Comparison of ENCODE assay signal across 3 cellular contexts in the genomic region with DNA sequence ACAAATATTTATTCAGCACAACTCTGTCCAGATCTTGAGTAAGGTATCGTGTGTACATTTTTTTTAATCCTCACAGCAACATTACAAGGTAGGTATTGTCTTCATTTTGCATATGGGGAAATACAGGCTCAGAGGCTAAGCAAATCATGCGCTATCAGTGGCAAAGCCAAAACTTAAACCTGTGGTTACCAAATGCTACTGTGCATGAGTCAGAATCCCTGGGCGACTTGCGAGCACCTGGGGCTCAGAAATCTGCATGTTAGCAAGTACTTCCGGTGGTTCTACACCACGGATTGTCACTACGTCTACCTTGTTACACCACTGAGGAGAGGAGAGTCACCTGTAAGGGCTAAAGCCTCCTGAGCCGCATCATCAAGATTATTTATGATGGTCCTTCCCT.
TF ChIP-seq lines count a peak whose summit lies in the region.

No MANE protein-coding gene starts in this region.

TF ChIP-seq in GM23338, 12 proteins besides CTCF, POLR2A, EP300 and RAD21 (continues in another document):
- TF ChIP-seq NANOG (IDR thresholded peaks at IDR 0.05; ENCODE audit: borderline replicate concordance), result no peak
- no peak for TF ChIP-seq JUNB (IDR thresholded peaks at IDR 0.05; ENCODE audit: unreplicated experiment)
- no peak for TF ChIP-seq ZNF331 (CRISPR knock-in tag; IDR thresholded peaks at IDR 0.05; ENCODE audit: low read depth)
- no peak for TF ChIP-seq CREB1 (CRISPR knock-in tag; IDR thresholded peaks at IDR 0.05; ENCODE audit: low read depth)
- TF ChIP-seq, protein P1, sequence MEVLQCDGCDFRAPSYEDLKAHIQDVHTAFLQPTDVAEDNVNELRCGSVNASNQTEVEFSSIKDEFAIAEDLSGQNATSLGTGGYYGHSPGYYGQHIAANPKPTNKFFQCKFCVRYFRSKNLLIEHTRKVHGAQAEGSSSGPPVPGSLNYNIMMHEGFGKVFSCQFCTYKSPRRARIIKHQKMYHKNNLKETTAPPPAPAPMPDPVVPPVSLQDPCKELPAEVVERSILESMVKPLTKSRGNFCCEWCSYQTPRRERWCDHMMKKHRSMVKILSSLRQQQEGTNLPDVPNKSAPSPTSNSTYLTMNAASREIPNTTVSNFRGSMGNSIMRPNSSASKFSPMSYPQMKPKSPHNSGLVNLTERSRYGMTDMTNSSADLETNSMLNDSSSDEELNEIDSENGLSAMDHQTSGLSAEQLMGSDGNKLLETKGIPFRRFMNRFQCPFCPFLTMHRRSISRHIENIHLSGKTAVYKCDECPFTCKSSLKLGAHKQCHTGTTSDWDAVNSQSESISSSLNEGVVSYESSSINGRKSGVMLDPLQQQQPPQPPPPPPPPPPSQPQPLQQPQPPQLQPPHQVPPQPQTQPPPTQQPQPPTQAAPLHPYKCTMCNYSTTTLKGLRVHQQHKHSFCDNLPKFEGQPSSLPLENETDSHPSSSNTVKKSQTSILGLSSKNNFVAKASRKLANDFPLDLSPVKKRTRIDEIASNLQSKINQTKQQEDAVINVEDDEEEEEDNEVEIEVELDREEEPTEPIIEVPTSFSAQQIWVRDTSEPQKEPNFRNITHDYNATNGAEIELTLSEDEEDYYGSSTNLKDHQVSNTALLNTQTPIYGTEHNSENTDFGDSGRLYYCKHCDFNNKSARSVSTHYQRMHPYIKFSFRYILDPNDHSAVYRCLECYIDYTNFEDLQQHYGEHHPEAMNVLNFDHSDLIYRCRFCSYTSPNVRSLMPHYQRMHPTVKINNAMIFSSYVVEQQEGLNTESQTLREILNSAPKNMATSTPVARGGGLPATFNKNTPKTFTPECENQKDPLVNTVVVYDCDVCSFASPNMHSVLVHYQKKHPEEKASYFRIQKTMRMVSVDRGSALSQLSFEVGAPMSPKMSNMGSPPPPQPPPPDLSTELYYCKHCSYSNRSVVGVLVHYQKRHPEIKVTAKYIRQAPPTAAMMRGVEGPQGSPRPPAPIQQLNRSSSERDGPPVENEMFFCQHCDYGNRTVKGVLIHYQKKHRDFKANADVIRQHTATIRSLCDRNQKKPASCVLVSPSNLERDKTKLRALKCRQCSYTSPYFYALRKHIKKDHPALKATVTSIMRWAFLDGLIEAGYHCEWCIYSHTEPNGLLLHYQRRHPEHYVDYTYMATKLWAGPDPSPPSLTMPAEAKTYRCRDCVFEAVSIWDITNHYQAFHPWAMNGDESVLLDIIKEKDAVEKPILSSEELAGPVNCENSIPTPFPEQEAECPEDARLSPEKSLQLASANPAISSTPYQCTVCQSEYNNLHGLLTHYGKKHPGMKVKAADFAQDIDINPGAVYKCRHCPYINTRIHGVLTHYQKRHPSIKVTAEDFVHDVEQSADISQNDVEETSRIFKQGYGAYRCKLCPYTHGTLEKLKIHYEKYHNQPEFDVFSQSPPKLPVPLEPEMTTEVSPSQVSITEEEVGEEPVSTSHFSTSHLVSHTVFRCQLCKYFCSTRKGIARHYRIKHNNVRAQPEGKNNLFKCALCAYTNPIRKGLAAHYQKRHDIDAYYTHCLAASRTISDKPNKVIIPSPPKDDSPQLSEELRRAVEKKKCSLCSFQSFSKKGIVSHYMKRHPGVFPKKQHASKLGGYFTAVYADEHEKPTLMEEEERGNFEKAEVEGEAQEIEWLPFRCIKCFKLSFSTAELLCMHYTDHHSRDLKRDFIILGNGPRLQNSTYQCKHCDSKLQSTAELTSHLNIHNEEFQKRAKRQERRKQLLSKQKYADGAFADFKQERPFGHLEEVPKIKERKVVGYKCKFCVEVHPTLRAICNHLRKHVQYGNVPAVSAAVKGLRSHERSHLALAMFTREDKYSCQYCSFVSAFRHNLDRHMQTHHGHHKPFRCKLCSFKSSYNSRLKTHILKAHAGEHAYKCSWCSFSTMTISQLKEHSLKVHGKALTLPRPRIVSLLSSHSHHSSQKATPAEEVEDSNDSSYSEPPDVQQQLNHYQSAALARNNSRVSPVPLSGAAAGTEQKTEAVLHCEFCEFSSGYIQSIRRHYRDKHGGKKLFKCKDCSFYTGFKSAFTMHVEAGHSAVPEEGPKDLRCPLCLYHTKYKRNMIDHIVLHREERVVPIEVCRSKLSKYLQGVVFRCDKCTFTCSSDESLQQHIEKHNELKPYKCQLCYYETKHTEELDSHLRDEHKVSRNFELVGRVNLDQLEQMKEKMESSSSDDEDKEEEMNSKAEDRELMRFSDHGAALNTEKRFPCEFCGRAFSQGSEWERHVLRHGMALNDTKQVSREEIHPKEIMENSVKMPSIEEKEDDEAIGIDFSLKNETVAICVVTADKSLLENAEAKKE (CRISPR knock-in tag; IDR thresholded peaks at IDR 0.05), result no peak

TF ChIP-seq in K562, 482 proteins besides CTCF, POLR2A, EP300 and RAD21:
- TF ChIP-seq PTTG1 (tag; IDR thresholded peaks at IDR 0.05; ENCODE audit: low read depth) (no peak), ZBTB8A (IDR thresholded peaks at IDR 0.05; ENCODE audit: partially characterized antibody) (no peak), FOXA3 (CRISPR knock-in tag; conservative IDR thresholded peaks at IDR 0.05 in 1 of 2, IDR thresholded peaks at IDR 0.05 in 1 of 2) (no peak), TCF7L2 (IDR thresholded peaks at IDR 0.05; ENCODE audit: low read depth, low read length) (no peak), SRSF1 (IDR thresholded peaks at IDR 0.05; ENCODE audit: low read depth, low read length) (no peak), CAMTA2 (CRISPR knock-in tag; conservative IDR thresholded peaks at IDR 0.05) (no peak)
- TF ChIP-seq, protein P2, sequence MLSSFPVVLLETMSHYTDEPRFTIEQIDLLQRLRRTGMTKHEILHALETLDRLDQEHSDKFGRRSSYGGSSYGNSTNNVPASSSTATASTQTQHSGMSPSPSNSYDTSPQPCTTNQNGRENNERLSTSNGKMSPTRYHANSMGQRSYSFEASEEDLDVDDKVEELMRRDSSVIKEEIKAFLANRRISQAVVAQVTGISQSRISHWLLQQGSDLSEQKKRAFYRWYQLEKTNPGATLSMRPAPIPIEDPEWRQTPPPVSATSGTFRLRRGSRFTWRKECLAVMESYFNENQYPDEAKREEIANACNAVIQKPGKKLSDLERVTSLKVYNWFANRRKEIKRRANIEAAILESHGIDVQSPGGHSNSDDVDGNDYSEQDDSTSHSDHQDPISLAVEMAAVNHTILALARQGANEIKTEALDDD (IDR thresholded peaks at IDR 0.05), result peak; percentile 32; the same call in 1 of the 2 replicates
- TF ChIP-seq, protein P3, sequence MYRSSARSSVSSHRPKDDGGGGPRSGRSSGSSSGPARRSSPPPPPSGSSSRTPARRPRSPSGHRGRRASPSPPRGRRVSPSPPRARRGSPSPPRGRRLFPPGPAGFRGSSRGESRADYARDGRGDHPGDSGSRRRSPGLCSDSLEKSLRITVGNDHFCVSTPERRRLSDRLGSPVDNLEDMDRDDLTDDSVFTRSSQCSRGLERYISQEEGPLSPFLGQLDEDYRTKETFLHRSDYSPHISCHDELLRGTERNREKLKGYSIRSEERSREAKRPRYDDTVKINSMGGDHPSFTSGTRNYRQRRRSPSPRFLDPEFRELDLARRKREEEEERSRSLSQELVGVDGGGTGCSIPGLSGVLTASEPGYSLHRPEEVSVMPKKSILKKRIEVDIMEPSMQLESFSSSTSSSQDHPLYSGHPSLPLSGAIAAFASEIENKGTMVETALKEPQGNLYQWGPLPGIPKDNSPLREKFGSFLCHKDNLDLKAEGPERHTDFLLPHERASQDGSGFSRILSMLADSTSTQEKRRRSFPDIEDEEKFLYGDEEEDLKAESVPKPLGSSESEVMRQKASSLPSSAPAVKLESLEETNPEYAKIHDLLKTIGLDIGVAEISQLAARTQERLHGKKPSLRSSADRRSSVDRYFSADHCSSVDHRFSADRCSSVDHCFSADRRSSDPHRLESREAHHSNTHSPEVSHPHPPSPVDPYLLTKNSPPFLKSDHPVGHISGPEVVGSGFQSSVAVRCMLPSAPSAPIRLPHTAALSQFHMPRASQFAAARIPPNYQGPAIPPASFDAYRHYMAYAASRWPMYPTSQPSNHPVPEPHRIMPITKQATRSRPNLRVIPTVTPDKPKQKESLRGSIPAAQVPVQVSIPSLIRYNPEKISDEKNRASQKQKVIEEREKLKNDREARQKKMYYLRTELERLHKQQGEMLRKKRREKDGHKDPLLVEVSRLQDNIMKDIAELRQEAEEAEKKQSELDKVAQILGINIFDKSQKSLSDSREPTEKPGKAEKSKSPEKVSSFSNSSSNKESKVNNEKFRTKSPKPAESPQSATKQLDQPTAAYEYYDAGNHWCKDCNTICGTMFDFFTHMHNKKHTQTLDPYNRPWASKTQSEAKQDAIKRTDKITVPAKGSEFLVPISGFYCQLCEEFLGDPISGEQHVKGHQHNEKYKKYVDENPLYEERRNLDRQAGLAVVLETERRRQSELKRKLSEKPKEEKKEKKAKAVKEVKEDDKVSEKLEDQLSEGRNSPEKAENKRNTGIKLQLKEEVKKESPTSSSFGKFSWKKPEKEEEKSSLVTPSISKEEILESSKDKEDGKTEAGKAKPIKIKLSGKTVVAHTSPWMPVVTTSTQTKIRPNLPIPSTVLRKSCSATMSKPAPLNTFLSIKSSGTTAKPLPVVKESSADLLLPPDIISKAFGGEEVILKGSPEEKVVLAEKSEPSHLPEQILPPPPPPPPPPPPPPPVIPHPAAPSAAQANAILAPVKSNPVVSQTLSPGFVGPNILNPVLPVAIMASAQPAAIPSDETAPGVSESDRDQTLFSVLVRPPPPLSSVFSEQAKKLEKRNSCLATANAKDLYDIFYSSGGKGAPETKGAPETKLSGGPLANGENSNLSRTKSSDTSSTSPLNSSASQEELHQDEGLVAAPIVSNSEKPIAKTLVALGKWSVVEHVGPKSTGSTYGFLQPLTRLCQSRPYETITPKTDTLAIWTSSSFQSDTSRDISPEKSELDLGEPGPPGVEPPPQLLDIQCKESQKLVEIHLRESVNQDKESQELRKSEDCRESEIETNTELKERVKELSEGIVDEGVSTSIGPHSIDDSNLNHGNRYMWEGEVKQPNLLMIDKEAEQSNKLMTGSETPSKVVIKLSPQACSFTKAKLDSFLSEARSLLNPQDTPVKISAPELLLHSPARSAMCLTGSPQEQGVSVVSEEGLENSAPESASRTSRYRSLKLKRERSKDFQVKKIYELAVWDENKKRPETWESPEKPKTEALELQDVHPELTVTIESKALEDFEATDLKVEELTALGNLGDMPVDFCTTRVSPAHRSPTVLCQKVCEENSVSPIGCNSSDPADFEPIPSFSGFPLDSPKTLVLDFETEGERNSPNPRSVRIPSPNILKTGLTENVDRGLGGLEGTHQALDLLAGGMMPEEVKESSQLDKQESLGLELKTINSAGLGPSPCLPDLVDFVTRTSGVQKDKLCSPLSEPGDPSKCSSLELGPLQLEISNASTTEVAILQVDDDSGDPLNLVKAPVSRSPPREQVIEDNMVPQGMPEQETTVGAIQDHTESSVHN (IDR thresholded peaks at IDR 0.05; ENCODE audit: borderline replicate concordance in 1 of 2, low read depth in 1 of 2), result no peak
TF ChIP-seq in K562: peak in this region for 1.

TF ChIP-seq in HepG2, 621 proteins besides CTCF, POLR2A, EP300 and RAD21:
- no peak for TF ChIP-seq KAT2B (IDR thresholded peaks at IDR 0.05; ENCODE audit: borderline replicate concordance, low read depth, low read length)
- TF ChIP-seq, protein P4, sequence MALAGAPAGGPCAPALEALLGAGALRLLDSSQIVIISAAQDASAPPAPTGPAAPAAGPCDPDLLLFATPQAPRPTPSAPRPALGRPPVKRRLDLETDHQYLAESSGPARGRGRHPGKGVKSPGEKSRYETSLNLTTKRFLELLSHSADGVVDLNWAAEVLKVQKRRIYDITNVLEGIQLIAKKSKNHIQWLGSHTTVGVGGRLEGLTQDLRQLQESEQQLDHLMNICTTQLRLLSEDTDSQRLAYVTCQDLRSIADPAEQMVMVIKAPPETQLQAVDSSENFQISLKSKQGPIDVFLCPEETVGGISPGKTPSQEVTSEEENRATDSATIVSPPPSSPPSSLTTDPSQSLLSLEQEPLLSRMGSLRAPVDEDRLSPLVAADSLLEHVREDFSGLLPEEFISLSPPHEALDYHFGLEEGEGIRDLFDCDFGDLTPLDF (CRISPR knock-in tag; IDR thresholded peaks at IDR 0.05), result no peak
- no peak for TF ChIP-seq DMAP1 (CRISPR knock-in tag; IDR thresholded peaks at IDR 0.05)
- TF ChIP-seq HDAC2 (CRISPR knock-in tag; IDR thresholded peaks at IDR 0.05), result no peak
- no peak for TF ChIP-seq MLLT10 (CRISPR knock-in tag; IDR thresholded peaks at IDR 0.05)
- no peak for TF ChIP-seq HOXA5 (CRISPR knock-in tag; IDR thresholded peaks at IDR 0.05)
- TF ChIP-seq ZNF431 (CRISPR knock-in tag; IDR thresholded peaks at IDR 0.05; ENCODE audit: borderline replicate concordance, low read depth), result no peak
